In the genomic region with DNA sequence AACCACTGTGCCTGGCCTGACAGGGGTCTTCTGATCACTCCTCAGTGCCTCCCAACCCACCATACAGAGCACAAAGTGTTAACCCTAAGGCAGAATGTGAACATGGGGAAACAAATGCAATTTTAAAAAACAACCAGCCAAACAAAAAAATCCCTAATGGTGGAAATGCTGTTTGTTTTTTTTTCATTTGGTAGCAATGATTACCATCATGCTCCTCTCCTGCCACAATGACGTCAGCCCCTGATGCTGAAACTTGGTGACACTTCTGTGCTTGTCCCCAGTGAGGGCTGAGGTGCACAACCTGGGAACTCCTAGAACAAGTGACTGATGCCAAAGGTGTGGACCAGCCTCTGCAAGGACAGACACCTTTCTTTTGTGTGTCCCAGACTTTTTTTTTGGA, we compare ENCODE assay signal across 31 cellular contexts. TPM values are rescaled to one million over a fixed set of nuclear protein-coding genes. Genes with fewer than 3 reads are reported as not detected.
"Had no signal": no experiment of that assay in that cellular context is flagged by ENCODE, and none has a peak within 500 bp of the region (broad histone marks: within the 10 kb centered on the region; RNA-seq: fewer than 3 reads in every experiment).

No MANE protein-coding gene starts in this region.

- H3K36me3 Mint-ChIP-seq: activated CD4-positive, alpha-beta memory T cell treated with anti-CD3 and anti-CD28 coated beads for 36 hours; activated CD8-positive, alpha-beta memory T cell treated with anti-CD3 and anti-CD28 coated beads, Interleukin-2, amount 10 ng/mL, durations not matched to agents 7 days and 5 days; brain; stimulated activated naive B cell treated with anti-CD40 and anti-IgM and Interleukin-4, amounts not matched to agents 10 μg/mL and 1 μg/mL and 100 μg/mL, for 72 hours had no signal

- H3K27me3 ChIP-seq: heart right ventricle, transverse colon had no signal

- DNase-seq: activated B cell treated with CpG ODN at 0.5 μM for 24 hours; activated CD4-positive, alpha-beta memory T cell treated with anti-CD3 and anti-CD28 coated beads for 36 hours; activated CD4-positive, alpha-beta T cell treated with anti-CD3 and anti-CD28 coated beads for 48 hours; activated CD8-positive, alpha-beta memory T cell treated with anti-CD3 and anti-CD28 coated beads, Interleukin-2, amount 10 ng/mL, durations not matched to agents 7 days and 5 days; activated gamma-delta T cell; activated naive CD4-positive, alpha-beta T cell treated with anti-CD3 and anti-CD28 coated beads, Interleukin-2, amount 50 U/mL, for 16 hours; activated naive CD8-positive, alpha-beta T cell treated with anti-CD3 and anti-CD28 coated beads, Interleukin-2, amount 50 U/mL, for 24 hours; activated T-cell treated with anti-CD3 and anti-CD28 coated beads for 4 hours; anterior cingulate cortex; heart right ventricle; left colon; mesenchymal stem cell; nephron progenitor cell; occipital lobe; stimulated activated CD4-positive, alpha-beta T cell treated with anti-CD3 and anti-CD28 coated beads, Interleukin-2, amount 100 ng/mL, for 48 hours; stimulated activated CD8-positive, alpha-beta memory T cell treated with anti-CD3 and anti-CD28 coated beads, Interleukin-4, amount 100 ng/mL, for 48 hours; stimulated activated naive B cell treated with anti-CD40 and anti-IgM and Interleukin-4, amounts not matched to agents 10 μg/mL and 1 μg/mL and 100 μg/mL, for 72 hours; T-helper 9 cell; transverse colon had no signal

- H3K4me3 ChIP-seq: heart right ventricle, transverse colon had no signal

- H3K4me3 Mint-ChIP-seq: activated B cell treated with CpG ODN at 0.5 μM for 24 hours; activated CD4-positive, alpha-beta memory T cell treated with anti-CD3 and anti-CD28 coated beads for 36 hours; activated CD8-positive, alpha-beta memory T cell treated with anti-CD3 and anti-CD28 coated beads, Interleukin-2, amount 10 ng/mL, durations not matched to agents 7 days and 5 days; activated naive CD8-positive, alpha-beta T cell treated with anti-CD3 and anti-CD28 coated beads, Interleukin-2, amount 50 U/mL, for 24 hours; activated T-helper 1 cell treated with anti-CD3 and anti-CD28 coated beads, Interleukin-12 subunit alpha, Interleukin-12 subunit beta, Interleukin-2, Interleukin-4 antibody, amounts not matched to agents 30 ng/mL and 10 ng/mL and 1 ng/mL, durations not matched to agents 14 hours and 24 hours and 36 hours; nephron progenitor cell; stimulated activated naive B cell treated with anti-CD40 and anti-IgM and Interleukin-4, amounts not matched to agents 10 μg/mL and 1 μg/mL and 100 μg/mL, for 72 hours had no signal

- H3K9me3 Mint-ChIP-seq: activated B cell treated with CpG ODN at 0.5 μM for 24 hours; activated CD4-positive, alpha-beta memory T cell treated with anti-CD3 and anti-CD28 coated beads for 36 hours; activated naive CD8-positive, alpha-beta T cell treated with anti-CD3 and anti-CD28 coated beads, Interleukin-2, amount 50 U/mL, for 24 hours; activated T-helper 1 cell treated with anti-CD3 and anti-CD28 coated beads, Interleukin-12 subunit alpha, Interleukin-12 subunit beta, Interleukin-2, Interleukin-4 antibody, amounts not matched to agents 30 ng/mL and 10 ng/mL and 1 ng/mL, durations not matched to agents 14 hours and 24 hours and 36 hours; brain; nephron progenitor cell; stimulated activated naive B cell treated with anti-CD40 and anti-IgM and Interleukin-4, amounts not matched to agents 10 μg/mL and 1 μg/mL and 100 μg/mL, for 72 hours had no signal

- H3K27ac ChIP-seq: heart right ventricle, transverse colon had no signal

- H3K9me3 ChIP-seq: heart right ventricle, transverse colon had no signal

- ATAC-seq: activated CD8-positive, alpha-beta memory T cell treated with anti-CD3 and anti-CD28 coated beads, Interleukin-2, amount 10 ng/mL, durations not matched to agents 7 days and 5 days; activated naive CD8-positive, alpha-beta T cell treated with anti-CD3 and anti-CD28 coated beads, Interleukin-2, amount 50 U/mL, for 24 hours; heart right ventricle; left colon; stimulated activated naive B cell treated with anti-CD40 and anti-IgM and Interleukin-4, amounts not matched to agents 10 μg/mL and 1 μg/mL and 100 μg/mL, for 72 hours had no signal

- H3K27ac Mint-ChIP-seq: activated B cell treated with CpG ODN at 0.5 μM for 24 hours; activated CD4-positive, alpha-beta memory T cell treated with anti-CD3 and anti-CD28 coated beads for 36 hours; activated CD8-positive, alpha-beta memory T cell treated with anti-CD3 and anti-CD28 coated beads, Interleukin-2, amount 10 ng/mL, durations not matched to agents 7 days and 5 days; activated naive CD8-positive, alpha-beta T cell treated with anti-CD3 and anti-CD28 coated beads, Interleukin-2, amount 50 U/mL, for 24 hours; activated T-helper 1 cell treated with anti-CD3 and anti-CD28 coated beads, Interleukin-12 subunit alpha, Interleukin-12 subunit beta, Interleukin-2, Interleukin-4 antibody, amounts not matched to agents 30 ng/mL and 10 ng/mL and 1 ng/mL, durations not matched to agents 14 hours and 24 hours and 36 hours; brain; stimulated activated naive B cell treated with anti-CD40 and anti-IgM and Interleukin-4, amounts not matched to agents 10 μg/mL and 1 μg/mL and 100 μg/mL, for 72 hours had no signal

- H3K36me3 ChIP-seq: heart right ventricle, transverse colon had no signal

RNA-seq across cellular contexts. Expression of a gene that starts 4.0 kb away (rescaled TPM):
- total RNA-seq: activated B cell treated with CpG ODN at 0.5 μM for 24 hours; activated CD4-positive, alpha-beta memory T cell treated with anti-CD3 and anti-CD28 coated beads for 36 hours; activated CD8-positive, alpha-beta memory T cell treated with anti-CD3 and anti-CD28 coated beads, Interleukin-2, amount 10 ng/mL, durations not matched to agents 7 days and 5 days; activated T-helper 1 cell treated with anti-CD3 and anti-CD28 coated beads, Interleukin-12 subunit alpha, Interleukin-12 subunit beta, Interleukin-2, Interleukin-4 antibody, amounts not matched to agents 30 ng/mL and 10 ng/mL and 1 ng/mL, durations not matched to agents 14 hours and 24 hours and 36 hours; cardiac septum; chondrocyte; epithelial cell of proximal tubule; fibroblast of villous mesenchyme; heart right ventricle; left colon; lower leg skin; mononuclear cell; occipital lobe; posterior vena cava; renal cortical epithelial cell; temporal lobe; transverse colon had no signal
- polyA plus RNA-seq: heart right ventricle, keratinocyte had no signal

RNA-seq across cellular contexts. Expression of a gene that starts 52.6 kb away (rescaled TPM):
- total RNA-seq: activated B cell treated with CpG ODN at 0.5 μM for 24 hours; activated CD4-positive, alpha-beta memory T cell treated with anti-CD3 and anti-CD28 coated beads for 36 hours; activated CD8-positive, alpha-beta memory T cell treated with anti-CD3 and anti-CD28 coated beads, Interleukin-2, amount 10 ng/mL, durations not matched to agents 7 days and 5 days; activated T-helper 1 cell treated with anti-CD3 and anti-CD28 coated beads, Interleukin-12 subunit alpha, Interleukin-12 subunit beta, Interleukin-2, Interleukin-4 antibody, amounts not matched to agents 30 ng/mL and 10 ng/mL and 1 ng/mL, durations not matched to agents 14 hours and 24 hours and 36 hours; cardiac septum; chondrocyte; epithelial cell of proximal tubule; fibroblast of villous mesenchyme; left colon; lower leg skin; mononuclear cell; occipital lobe; renal cortical epithelial cell; temporal lobe; transverse colon had no signal
